11 cellular contexts compared by ENCODE assay signal in genomic region chr1:245045087-245045881, GRCh38.
DNase-seq lines count a peak whose midpoint lies in the region; ATAC-seq and TF ChIP-seq lines count a peak whose summit lies in the region.
"Had no signal": no experiment of that assay in that cellular context is flagged by ENCODE, and none has a peak within 500 bp of the region (broad histone marks: within the 10 kb centered on the region; RNA-seq: fewer than 3 reads in every experiment).

No MANE protein-coding gene starts in this region.

- H3K36me3 Mint-ChIP-seq in WTC11, result no peaks in the 10 kb centered on the region

- TF ChIP-seq CTCF in WTC11 (IDR thresholded peaks at IDR 0.05), result no peak
- no peak for TF ChIP-seq CTCF in heart left ventricle (IDR thresholded peaks at IDR 0.05)
- no peak for TF ChIP-seq CTCF in psoas muscle (IDR thresholded peaks at IDR 0.05)
- TF ChIP-seq CTCF in sigmoid colon (IDR thresholded peaks at IDR 0.05), result no peak

- H3K36me3 ChIP-seq in heart left ventricle (no peaks in the 10 kb centered on the region), psoas muscle (ENCODE audit: insufficient read depth in 1 of 2, low read depth in 1 of 2) (no peaks in the 10 kb centered on the region), sigmoid colon (no peaks in the 10 kb centered on the region)

- H3K4me1 Mint-ChIP-seq in WTC11, result peaks cover 36% of the 10 kb centered on the region

- POLR2A ChIA-PET in WTC11 (lab: Charles Lee), result no interaction called here

- H3K9me3 ChIP-seq in heart left ventricle, result no peaks in the 10 kb centered on the region
- no peaks in the 10 kb centered on the region for H3K9me3 ChIP-seq in psoas muscle
- H3K9me3 ChIP-seq in sigmoid colon, result no peaks in the 10 kb centered on the region

- peak; percentile 12 for DNase-seq in HK-2 (ENCODE audit: unreplicated experiment)
- peak; percentile 17 for DNase-seq in WTC11 (ENCODE audit: low spot score)
- peak in 3 of 5 donors; percentile 51 to 79 (median 57) for DNase-seq in heart left ventricle
- DNase-seq in psoas muscle, result no peak
- no peak for DNase-seq in NCI-H1417 (lab: John Stamatoyannopoulos, UW)
- no peak for DNase-seq in NCI-H2081 treated with DMSO at 0.1 percent for 48 hours (lab: John Stamatoyannopoulos, UW)
- no peak for DNase-seq in sigmoid colon
- DNase-seq: activated T-cell treated with anti-CD3 and anti-CD28 coated beads, Interleukin-2, amount 50 U/mL, for 48 hours; hippocampal formation; T-helper 9 cell had no signal

- ATAC-seq in WTC11 (peak; percentile 66), heart left ventricle (peak; percentile 45 to 85 (median 60)), psoas muscle (peak in 3 of 4 donors; percentile 66 to 73 (median 67)), GM21515 (IDR thresholded peaks at IDR 0.05; ENCODE audit: unreplicated experiment) (no peak)

- CTCF ChIA-PET in WTC11 (lab: Charles Lee), result interaction anchor here (0.6 to 1.3 kb wide), 5 partner anchors 174 to 514 kb away, joined by 3 read pairs; no protein-coding TSS in a partner anchor

- H3K27ac ChIP-seq in heart left ventricle (peak overlapping the region in 4 of 12 donors; percentile 17 to 45 (median 38)), psoas muscle (no peak overlapping the region), sigmoid colon (peak overlapping the region in 1 of 4 donors; percentile 4)

- TF ChIP-seq POLR2A in heart left ventricle (IDR thresholded peaks at IDR 0.05) (peak in 1 of 2 donors; percentile 12), sigmoid colon (IDR thresholded peaks at IDR 0.05) (no peak)

- intact Hi-C loops in heart left ventricle (cut with DNase I) (loop anchor here in 9 of 10 donors (2.0 to 10.0 kb wide), 5 partner anchors 180 to 440 kb away; partner anchors contain the start of genes COX20 (in 5 of the 9) and HNRNPU (in 2 of the 9)), psoas muscle (cut with DNase I) (loop anchor here (5.0 to 10.0 kb wide), 2 partner anchors 438 to 440 kb away; no protein-coding TSS in a partner anchor), sigmoid colon (cut with DNase I) (no loop called here)

- peak overlapping the region; percentile 33; the same call in 1 of the 2 replicates for H3K27ac Mint-ChIP-seq in WTC11

- WGBS in heart left ventricle, 4 donors, result 59 to 66% (median 64%) methylated on average over 9 of the region's 9 CpGs
- WGBS in psoas muscle, 3 donors, result 58 to 74% (median 68%) methylated on average over 9 of the region's 9 CpGs
- WGBS in sigmoid colon, 2 donors, result 35 to 64% methylated on average over 9 of the region's 9 CpGs

- H3K9me3 Mint-ChIP-seq in WTC11, result no peaks in the 10 kb centered on the region

- no peak for TF ChIP-seq EP300 in sigmoid colon (IDR thresholded peaks at IDR 0.05)

- H3K4me1 ChIP-seq in heart left ventricle (peaks cover 0 to 28% (median 7%) of the 10 kb centered on the region in 12 donors), psoas muscle (peaks cover 3% of the 10 kb centered on the region), sigmoid colon (peaks cover 0 to 7% (median 0%) of the 10 kb centered on the region in 4 donors)

- H3K27me3 ChIP-seq in heart left ventricle, result no peaks in the 10 kb centered on the region
- H3K27me3 ChIP-seq in psoas muscle (ENCODE audit: insufficient read depth in 3 of 3, low read length in 2 of 3), result no peaks in the 10 kb centered on the region
- no peaks in the 10 kb centered on the region for H3K27me3 ChIP-seq in sigmoid colon

- H3K4me3 ChIP-seq in heart left ventricle, result peak overlapping the region in 1 of 12 donors; percentile 12
- H3K4me3 ChIP-seq in psoas muscle, result no peak overlapping the region
- H3K4me3 ChIP-seq in sigmoid colon, result no peak overlapping the region

- no peak overlapping the region for H3K4me3 Mint-ChIP-seq in WTC11

- no peaks in the 10 kb centered on the region for H3K27me3 Mint-ChIP-seq in WTC11 (ENCODE audit: low read depth)

TF ChIP-seq in WTC11, 78 proteins besides CTCF, POLR2A, EP300 and RAD21:
- peak; percentile 48 for TF ChIP-seq NFYB (CRISPR knock-in tag; conservative IDR thresholded peaks at IDR 0.05; ENCODE audit: low read depth)
- no peak for TF ChIP-seq ZNF416 (CRISPR knock-in tag; IDR thresholded peaks at IDR 0.05)

Comparison
In these comparisons a context has a peak if more than half of its experiments do, and no peak if none do; other contexts are left out.
1. DNase-seq: peak in HK-2 (single experiment), WTC11 (single experiment) and heart left ventricle (3 of 5); none in psoas muscle (0 of 2), NCI-H1417 (0 of 3), NCI-H2081 treated with DMSO at 0.1 percent for 48 hours (single experiment) and sigmoid colon (single experiment).